ENCODE assay signal across 1 cellular context in genomic region chr17:57889892-57890856, GRCh38.
TF ChIP-seq lines count a peak whose summit lies in the region.

No MANE protein-coding gene starts in this region.

TF ChIP-seq in SK-N-SH, 30 proteins besides CTCF, POLR2A, EP300 and RAD21 (continued from another document):
- TF ChIP-seq, protein P1, sequence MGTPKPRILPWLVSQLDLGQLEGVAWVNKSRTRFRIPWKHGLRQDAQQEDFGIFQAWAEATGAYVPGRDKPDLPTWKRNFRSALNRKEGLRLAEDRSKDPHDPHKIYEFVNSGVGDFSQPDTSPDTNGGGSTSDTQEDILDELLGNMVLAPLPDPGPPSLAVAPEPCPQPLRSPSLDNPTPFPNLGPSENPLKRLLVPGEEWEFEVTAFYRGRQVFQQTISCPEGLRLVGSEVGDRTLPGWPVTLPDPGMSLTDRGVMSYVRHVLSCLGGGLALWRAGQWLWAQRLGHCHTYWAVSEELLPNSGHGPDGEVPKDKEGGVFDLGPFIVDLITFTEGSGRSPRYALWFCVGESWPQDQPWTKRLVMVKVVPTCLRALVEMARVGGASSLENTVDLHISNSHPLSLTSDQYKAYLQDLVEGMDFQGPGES (IDR thresholded peaks at IDR 0.05; ENCODE audit: low read depth, low read length) = no peak
- no peak for TF ChIP-seq RCOR1 (IDR thresholded peaks at IDR 0.05; ENCODE audit: low read length)
- no peak for TF ChIP-seq FOXJ3 (CRISPR knock-in tag; IDR thresholded peaks at IDR 0.05)
- TF ChIP-seq, protein P2, sequence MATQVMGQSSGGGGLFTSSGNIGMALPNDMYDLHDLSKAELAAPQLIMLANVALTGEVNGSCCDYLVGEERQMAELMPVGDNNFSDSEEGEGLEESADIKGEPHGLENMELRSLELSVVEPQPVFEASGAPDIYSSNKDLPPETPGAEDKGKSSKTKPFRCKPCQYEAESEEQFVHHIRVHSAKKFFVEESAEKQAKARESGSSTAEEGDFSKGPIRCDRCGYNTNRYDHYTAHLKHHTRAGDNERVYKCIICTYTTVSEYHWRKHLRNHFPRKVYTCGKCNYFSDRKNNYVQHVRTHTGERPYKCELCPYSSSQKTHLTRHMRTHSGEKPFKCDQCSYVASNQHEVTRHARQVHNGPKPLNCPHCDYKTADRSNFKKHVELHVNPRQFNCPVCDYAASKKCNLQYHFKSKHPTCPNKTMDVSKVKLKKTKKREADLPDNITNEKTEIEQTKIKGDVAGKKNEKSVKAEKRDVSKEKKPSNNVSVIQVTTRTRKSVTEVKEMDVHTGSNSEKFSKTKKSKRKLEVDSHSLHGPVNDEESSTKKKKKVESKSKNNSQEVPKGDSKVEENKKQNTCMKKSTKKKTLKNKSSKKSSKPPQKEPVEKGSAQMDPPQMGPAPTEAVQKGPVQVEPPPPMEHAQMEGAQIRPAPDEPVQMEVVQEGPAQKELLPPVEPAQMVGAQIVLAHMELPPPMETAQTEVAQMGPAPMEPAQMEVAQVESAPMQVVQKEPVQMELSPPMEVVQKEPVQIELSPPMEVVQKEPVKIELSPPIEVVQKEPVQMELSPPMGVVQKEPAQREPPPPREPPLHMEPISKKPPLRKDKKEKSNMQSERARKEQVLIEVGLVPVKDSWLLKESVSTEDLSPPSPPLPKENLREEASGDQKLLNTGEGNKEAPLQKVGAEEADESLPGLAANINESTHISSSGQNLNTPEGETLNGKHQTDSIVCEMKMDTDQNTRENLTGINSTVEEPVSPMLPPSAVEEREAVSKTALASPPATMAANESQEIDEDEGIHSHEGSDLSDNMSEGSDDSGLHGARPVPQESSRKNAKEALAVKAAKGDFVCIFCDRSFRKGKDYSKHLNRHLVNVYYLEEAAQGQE (IDR thresholded peaks at IDR 0.05; ENCODE audit: low read depth, low read length) = peak; percentile 67
- TF ChIP-seq POLR2AphosphoS5 (IDR thresholded peaks at IDR 0.05; ENCODE audit: low read depth, low read length) = peak; percentile 78; the same call in 1 of the 2 replicates
- no peak for TF ChIP-seq YY1 (IDR thresholded peaks at IDR 0.05; ENCODE audit: low read depth)
- peak; percentile 89 for TF ChIP-seq SIN3A (IDR thresholded peaks at IDR 0.05; ENCODE audit: borderline replicate concordance, low read depth, low read length)
- TF ChIP-seq PBX3 (IDR thresholded peaks at IDR 0.05) = peak; percentile 89
- TF ChIP-seq MEF2A (IDR thresholded peaks at IDR 0.05; ENCODE audit: borderline replicate concordance, low read depth) = no peak; the same call in 1 of the 2 replicates
- no peak for TF ChIP-seq SMC3 (IDR thresholded peaks at IDR 0.05; ENCODE audit: low read depth, low read length)
